9 cellular contexts compared by ENCODE assay signal in genomic region chr1:46183119-46183842, GRCh38. TPM values are rescaled to one million over a fixed set of nuclear protein-coding genes. Genes with fewer than 3 reads are reported as not detected.
DNase-seq lines count a peak whose midpoint lies in the region; ATAC-seq and TF ChIP-seq lines count a peak whose summit lies in the region.
"Had no signal": no experiment of that assay in that cellular context is flagged by ENCODE, and none has a peak within 500 bp of the region (broad histone marks: within the 10 kb centered on the region; RNA-seq: fewer than 3 reads in every experiment).

No MANE protein-coding gene starts in this region.

- in situ Hi-C loops in mammary epithelial cell (cut with MboI; ENCODE audit: low sequenced_read_pairs in 2 of 2) = loop anchor here in 1 of 2 donors (5.0 to 25.0 kb wide), 2 partner anchors 39 to 496 kb away; partner anchors contain the start of genes GPBP1L1 and TMEM69

- H3K4me1 ChIP-seq in mammary epithelial cell (ENCODE audit: insufficient read depth, low read length) = peaks cover 73% of the 10 kb centered on the region
- H3K4me1 ChIP-seq in left lung = peaks cover 17% of the 10 kb centered on the region in 2 donors
- no peaks in the 10 kb centered on the region for H3K4me1 ChIP-seq in urinary bladder (ENCODE audit: insufficient read depth)

- H3K9me3 ChIP-seq in mammary epithelial cell (replicated peaks; ENCODE audit: insufficient read depth, low read length) (no peaks in the 10 kb centered on the region), left lung (no peaks in the 10 kb centered on the region)

- BruUV-seq in mammary epithelial cell (replicated peaks; lab: Mats Ljungman, UMichigan) = no TSS peak

- CTCF ChIA-PET in mammary epithelial cell (lab: Charles Lee; ENCODE audit: low non-redundant PET) = interaction anchor here (0.5 to 1.3 kb wide), 2 partner anchors 40 to 380 kb away, joined by 3 to 5 read pairs; no protein-coding TSS in a partner anchor
- CTCF ChIA-PET in activated naive CD4-positive, alpha-beta T cell treated with anti-CD3 and anti-CD28 coated beads for 36 hours (lab: Charles Lee) = interaction anchor here (0.7 to 9.7 kb wide), 10 partner anchors 9 to 147 kb away, joined by 3 to 98 read pairs (median 4); no protein-coding TSS in a partner anchor

- H3K27ac Mint-ChIP-seq in activated naive CD4-positive, alpha-beta T cell treated with anti-CD3 and anti-CD28 coated beads for 36 hours = no peak overlapping the region

- peak in 1 of 2 donors; percentile 36 for TF ChIP-seq CTCF in mammary epithelial cell (conservative IDR thresholded peaks at IDR 0.05 in 1 of 2, IDR thresholded peaks at IDR 0.05 in 1 of 2; ENCODE audit: extremely low read depth in 1 of 2, insufficient read depth in 1 of 2, low read depth in 1 of 2, low read length in 2 of 2)
- TF ChIP-seq CTCF in left lung (IDR thresholded peaks at IDR 0.05) = no peak

- dilution Hi-C loops in mammary epithelial cell (cut with HindIII; ENCODE audit: low sequenced_read_pairs) = loop anchor here (5.0 kb wide), 1 partner anchor 66 kb away; no protein-coding TSS in a partner anchor

- peak overlapping the region; percentile 74 for H3K4me2 ChIP-seq in mammary epithelial cell (ENCODE audit: insufficient read depth, low read depth, low read length)

- H3K4me3 ChIP-seq in mammary epithelial cell (replicated peaks in 1 of 3; ENCODE audit: insufficient read depth in 1 of 3, low read depth in 2 of 3, low read length in 3 of 3) = no peak overlapping the region
- no peak overlapping the region for H3K4me3 ChIP-seq in left lung
- no peak overlapping the region for H3K4me3 ChIP-seq in urinary bladder (ENCODE audit: low read depth, low read length)

- 0% methylated on average over 4 of the region's 7 CpGs for WGBS in mammary epithelial cell (ENCODE audit: low coverage, missing lambda C conversion rate)
- 49% methylated on average over 7 of the region's 7 CpGs for WGBS in urinary bladder

- H2AFZ ChIP-seq in mammary epithelial cell (ENCODE audit: low read depth, low read length) = peak overlapping the region; percentile 50

- intact Hi-C loops in mammary epithelial cell (cut with micrococcal nuclease) (loop anchor here (1.0 to 5.0 kb wide), 2 partner anchors 15 to 496 kb away; partner anchors contain the start of genes GPBP1L1, POMGNT1 and TMEM69), left lung (cut with DNase I) (no loop called here)
- intact Hi-C loops in activated naive CD4-positive, alpha-beta T cell treated with anti-CD3 and anti-CD28 coated beads for 36 hours (cut with micrococcal nuclease) = loop anchor here (10.0 kb wide), 2 partner anchors 428 to 598 kb away; partner anchors contain the start of genes IPP and NASP

- H3K27me3 ChIP-seq in mammary epithelial cell (ENCODE audit: insufficient read depth, low read length) = no peaks in the 10 kb centered on the region
- H3K27me3 ChIP-seq in left lung = no peaks in the 10 kb centered on the region

- H3K36me3 Mint-ChIP-seq in activated naive CD4-positive, alpha-beta T cell treated with anti-CD3 and anti-CD28 coated beads for 36 hours (ENCODE audit: low read depth) = peaks cover 5% of the 10 kb centered on the region

- H3K9ac ChIP-seq in mammary epithelial cell (ENCODE audit: insufficient read depth, low read length) = peak overlapping the region; percentile 44

- peaks cover 23% of the 10 kb centered on the region for H3K4me1 Mint-ChIP-seq in activated naive CD4-positive, alpha-beta T cell treated with anti-CD3 and anti-CD28 coated beads for 36 hours (ENCODE audit: low read depth)

- H3K79me2 ChIP-seq in mammary epithelial cell (ENCODE audit: insufficient read depth, low read length) = peaks cover 39% of the 10 kb centered on the region

- no peak overlapping the region for H3K4me3 Mint-ChIP-seq in activated naive CD4-positive, alpha-beta T cell treated with anti-CD3 and anti-CD28 coated beads for 36 hours
- H3K4me3 Mint-ChIP-seq: central memory CD8-positive, alpha-beta T cell had no signal

- DNase-seq in COR-L47 (lab: John Stamatoyannopoulos, UW) = peak; percentile 53
- peak; percentile 10 for DNase-seq in NCI-H146 treated with DMSO at 0.1 percent for 48 hours (lab: John Stamatoyannopoulos, UW; ENCODE audit: unreplicated experiment)
- DNase-seq in mammary epithelial cell = peak; percentile 100
- DNase-seq in left lung = peak in 1 of 2 donors; percentile 68
- DNase-seq in effector CD8-positive, alpha-beta T cell (lab: John Stamatoyannopoulos, UW) = no peak
- DNase-seq in activated naive CD4-positive, alpha-beta T cell treated with anti-CD3 and anti-CD28 coated beads for 36 hours = no peak

- H3K27me3 Mint-ChIP-seq in activated naive CD4-positive, alpha-beta T cell treated with anti-CD3 and anti-CD28 coated beads for 36 hours (ENCODE audit: low read depth) = no peaks in the 10 kb centered on the region
- H3K27me3 Mint-ChIP-seq: central memory CD8-positive, alpha-beta T cell had no signal

- H3K9me3 Mint-ChIP-seq in activated naive CD4-positive, alpha-beta T cell treated with anti-CD3 and anti-CD28 coated beads for 36 hours = no peaks in the 10 kb centered on the region
- H3K9me3 Mint-ChIP-seq: central memory CD8-positive, alpha-beta T cell had no signal

- no peaks in the 10 kb centered on the region for H4K20me1 ChIP-seq in mammary epithelial cell (ENCODE audit: insufficient read depth, low read length)

- H3K27ac ChIP-seq in mammary epithelial cell (ENCODE audit: insufficient read depth, low read depth, low read length) (peak overlapping the region; percentile 79), left lung (peak overlapping the region; percentile 68 to 71), urinary bladder (ENCODE audit: low read depth) (peak overlapping the region; percentile 41)

- H3K36me3 ChIP-seq in mammary epithelial cell (ENCODE audit: insufficient read depth, low read length) (peaks cover 23% of the 10 kb centered on the region), left lung (no peaks in the 10 kb centered on the region), urinary bladder (ENCODE audit: insufficient read depth) (no peaks in the 10 kb centered on the region)

- ATAC-seq in left lung (peak; percentile 46), HG02973 (IDR thresholded peaks at IDR 0.05; ENCODE audit: unreplicated experiment) (no peak)

RNA-seq across cellular contexts. Expression of gene P3R3URF, which starts 7.0 kb away (rescaled TPM):
- total RNA-seq in mammary epithelial cell = not detected
- not detected for polyA plus RNA-seq in mammary epithelial cell
- not detected for polyA minus RNA-seq in mammary epithelial cell
- total RNA-seq in left lung = not detected
- total RNA-seq in urinary bladder = not detected
- not detected for polyA plus RNA-seq in urinary bladder
- total RNA-seq in activated naive CD4-positive, alpha-beta T cell treated with anti-CD3 and anti-CD28 coated beads for 36 hours = not detected

RNA-seq across cellular contexts. Expression of gene TSPAN1, which starts 8.4 kb away (rescaled TPM):
- total RNA-seq in mammary epithelial cell (100 to 1,000 TPM; 116 to 277 TPM), left lung (10 to 100 TPM; 32.3 to 50.6 TPM), urinary bladder (7.9 TPM)
- polyA plus RNA-seq in mammary epithelial cell (510 TPM), urinary bladder (56.5 TPM)
- polyA minus RNA-seq in mammary epithelial cell = 362 TPM
- not detected for total RNA-seq in activated naive CD4-positive, alpha-beta T cell treated with anti-CD3 and anti-CD28 coated beads for 36 hours

RNA-seq across cellular contexts. Expression of gene POMGNT1, which starts 15.0 kb away (rescaled TPM):
- total RNA-seq in mammary epithelial cell (100 to 1,000 TPM in 1 of 2 donors, 10 to 100 TPM in 1; 92.5 to 144 TPM), left lung (10 to 100 TPM; 52.9 to 64.5 TPM), urinary bladder (20.0 TPM)
- polyA plus RNA-seq in mammary epithelial cell (73.1 TPM), urinary bladder (41.0 TPM)
- polyA minus RNA-seq in mammary epithelial cell = 55.2 TPM
- total RNA-seq in activated naive CD4-positive, alpha-beta T cell treated with anti-CD3 and anti-CD28 coated beads for 36 hours = 10 to 100 TPM; 32.4 to 32.9 TPM

RNA-seq across cellular contexts. Expression of gene LURAP1, which starts 19.9 kb away (rescaled TPM):
- total RNA-seq in mammary epithelial cell (10 to 100 TPM in 1 of 2 donors, 1 to 10 TPM in 1; 8.8 to 13.8 TPM), left lung (1 to 10 TPM; 1.4 TPM), urinary bladder (3.6 TPM)
- polyA plus RNA-seq in mammary epithelial cell (5.4 TPM), urinary bladder (6.0 TPM)
- 12.4 TPM for polyA minus RNA-seq in mammary epithelial cell
- total RNA-seq in activated naive CD4-positive, alpha-beta T cell treated with anti-CD3 and anti-CD28 coated beads for 36 hours = under 1 TPM; 0.21 to 0.25 TPM

RNA-seq across cellular contexts. Expression of gene PIK3R3, which starts 50.9 kb away (rescaled TPM):
- 10 to 100 TPM; 12.8 to 13.8 TPM for total RNA-seq in mammary epithelial cell
- polyA plus RNA-seq in mammary epithelial cell = 7.3 TPM
- polyA minus RNA-seq in mammary epithelial cell = 15.3 TPM
- total RNA-seq in left lung = 10 to 100 TPM; 20.9 to 46.5 TPM
- total RNA-seq in urinary bladder = 16.2 TPM
- 24.7 TPM for polyA plus RNA-seq in urinary bladder
- total RNA-seq in activated naive CD4-positive, alpha-beta T cell treated with anti-CD3 and anti-CD28 coated beads for 36 hours = under 1 TPM; 0.45 to 0.49 TPM

Comparison
In these comparisons a context has a peak if more than half of its experiments do, and no peak if none do; other contexts are left out.
1. DNase-seq: peak in COR-L47 (single experiment), NCI-H146 treated with DMSO at 0.1 percent for 48 hours (single experiment) and mammary epithelial cell (single experiment); none in effector CD8-positive, alpha-beta T cell (single experiment) and activated naive CD4-positive, alpha-beta T cell treated with anti-CD3 and anti-CD28 coated beads for 36 hours (single experiment).
2. intact Hi-C loops: an anchor here in mammary epithelial cell (1.0 to 5.0 kb wide) and activated naive CD4-positive, alpha-beta T cell treated with anti-CD3 and anti-CD28 coated beads for 36 hours (10.0 kb wide); none called in left lung.
3. Peak in every context shown above with its lines, with median percentiles within 50 percentile points of each other: H3K27ac ChIP-seq.